In the genomic region with DNA sequence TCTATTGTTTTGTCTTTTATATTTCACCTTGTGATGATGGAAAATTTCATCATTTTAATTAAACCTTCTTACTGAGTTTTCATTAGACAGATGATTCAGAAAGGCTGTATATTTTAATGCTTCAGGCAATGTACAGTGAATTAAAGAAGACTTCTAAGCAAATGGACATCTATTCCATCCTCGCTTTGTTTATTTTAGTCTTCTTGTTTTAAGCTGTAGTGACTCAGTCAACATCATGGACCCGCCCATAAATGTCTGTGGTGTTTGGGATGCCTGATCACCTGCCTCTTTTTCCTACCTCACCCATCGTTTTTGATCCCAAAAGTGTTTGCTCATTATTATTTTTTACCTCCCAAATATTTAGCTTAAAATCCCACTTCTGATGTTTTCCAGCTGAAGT, we compare ENCODE assay signal across 24 cellular contexts. TPM values are rescaled to one million over a fixed set of nuclear protein-coding genes. Genes with fewer than 3 reads are reported as not detected.
"Had no signal": no experiment of that assay in that cellular context is flagged by ENCODE, and none has a peak within 500 bp of the region (broad histone marks: within the 10 kb centered on the region; RNA-seq: fewer than 3 reads in every experiment).

No MANE protein-coding gene starts in this region.

- H3K4me3 ChIP-seq: dorsolateral prefrontal cortex, esophagus squamous epithelium, heart right ventricle, left lung, prostate gland, sigmoid colon, testis, tibial artery had no signal

- H3K27me3 ChIP-seq: dorsolateral prefrontal cortex, esophagus squamous epithelium, heart right ventricle, left lung, sigmoid colon, testis, tibial artery had no signal

- H3K27ac ChIP-seq: dorsolateral prefrontal cortex, epithelial cell of prostate, esophagus squamous epithelium, heart right ventricle, left lung, prostate gland, sigmoid colon, testis, tibial artery had no signal

- DNase-seq: dorsolateral prefrontal cortex; effector CD4-positive, alpha-beta T cell; esophagus squamous epithelium; foreskin melanocyte; glutamatergic neuron; heart right ventricle; hippocampal formation; left cardiac atrium; left lung; naive thymus-derived CD8-positive, alpha-beta T cell; nephron progenitor cell; nucleus accumbens; right cardiac atrium; sigmoid colon; stimulated activated CD4-positive, alpha-beta T cell treated with anti-CD3 and anti-CD28 coated beads, Interleukin-2, amount 100 ng/mL, for 24 hours; stimulated activated CD4-positive, alpha-beta T cell treated with anti-CD3 and anti-CD28 coated beads, Interleukin-4, amount 100 ng/mL, for 24 hours; stimulated activated naive CD4-positive, alpha-beta T cell treated with Interleukin-2 at 50 U/mL for 16 hours; substantia nigra; testis; tibial artery had no signal

- H3K4me1 ChIP-seq: heart right ventricle, left lung, prostate gland, sigmoid colon, testis, tibial artery had no signal

- H3K9me3 ChIP-seq: esophagus squamous epithelium, heart right ventricle, left lung, prostate gland, sigmoid colon, testis, tibial artery had no signal

- H3K36me3 ChIP-seq: esophagus squamous epithelium, prostate gland, sigmoid colon, tibial artery had no signal

- ATAC-seq: heart right ventricle; left cardiac atrium; left lung; naive thymus-derived CD8-positive, alpha-beta T cell; right cardiac atrium; stimulated activated effector memory CD8-positive, alpha-beta T cell treated with anti-CD3 and anti-CD28 coated beads, Interleukin-12 subunit alpha, Interleukin-12 subunit beta, amount 100 ng/mL, for 72 hours had no signal

RNA-seq across cellular contexts. Expression of a gene that starts 43.1 kb away (rescaled TPM):
- total RNA-seq: lung microvascular endothelial cell had no signal
